29 cellular contexts compared by ENCODE assay signal in genomic region chr2:68569604-68570003, GRCh38.
DNase-seq lines count a peak whose midpoint lies in the region; ATAC-seq, FAIRE-seq and TF ChIP-seq lines count a peak whose summit lies in the region.
"Had no signal": no experiment of that assay in that cellular context is flagged by ENCODE, and none has a peak within 500 bp of the region (broad histone marks: within the 10 kb centered on the region; RNA-seq: fewer than 3 reads in every experiment).

No MANE protein-coding gene starts in this region.

- H3K4me1 ChIP-seq in IMR-90 (ENCODE audit: control insufficient read depth, insufficient read depth, low read length) (0 out of 2 replicates have a peak, but pooled peaks cover 2% of the 10 kb centered on the region), K562 (replicated peaks in 1 of 2; ENCODE audit: control insufficient read depth in 2 of 2, insufficient read depth in 2 of 2, low read length in 2 of 2) (peaks cover 4 to 15% of the 10 kb centered on the region in 2 experiments; a peak in 4 of 5 replicates), aorta (ENCODE audit: control insufficient read depth in 1 of 2, insufficient read depth in 2 of 2, low read length in 2 of 2) (no peaks in the 10 kb centered on the region)
- H3K4me1 ChIP-seq: Caco-2, esophagus squamous epithelium, stomach, transverse colon had no signal

- no peaks in the 10 kb centered on the region for H3K79me2 ChIP-seq in K562 (ENCODE audit: control insufficient read depth, insufficient read depth, low read length)

- H3K79me1 ChIP-seq in IMR-90 (ENCODE audit: low read depth in 1 of 2, low read length in 2 of 2), result no peaks in the 10 kb centered on the region

- ATAC-seq in IMR-90 (ENCODE audit: low read depth) (peak; percentile 46; the same call in 1 of the 2 replicates), K562 (no peak), HG02970 (IDR thresholded peaks at IDR 0.05; ENCODE audit: low FRiP score, unreplicated experiment) (no peak), aorta (ENCODE audit: low FRiP score) (no peak)
- ATAC-seq: activated CD4-positive, CD25-positive, alpha-beta regulatory T cell treated with anti-CD3 and anti-CD28 coated beads, Interleukin-2, amount 50 U/mL, for 24 hours had no signal

- no peak for TF ChIP-seq RAD21 in IMR-90 (IDR thresholded peaks at IDR 0.05; ENCODE audit: low read length)
- TF ChIP-seq RAD21 in K562 (CRISPR knock-in tag; conservative IDR thresholded peaks at IDR 0.05 in 1 of 2, IDR thresholded peaks at IDR 0.05 in 1 of 2), result no peak

- FAIRE-seq in K562 (lab: Jason Lieb, UNC), result no peak
- no peak for FAIRE-seq in HTR-8/SVneo (lab: Jason Lieb, UNC)
- FAIRE-seq: TTC549 had no signal

- H3K4me3 ChIP-seq in AG10803 (ENCODE audit: low read length), result no peak overlapping the region
- no peak overlapping the region for H3K4me3 ChIP-seq in IMR-90 (ENCODE audit: insufficient read depth, low read depth, low read length)
- no peak overlapping the region for H3K4me3 ChIP-seq in K562
- no peak overlapping the region for H3K4me3 ChIP-seq in fibroblast of villous mesenchyme (ENCODE audit: low read depth, low read length)
- H3K4me3 ChIP-seq in aorta (ENCODE audit: low read length in 2 of 2), result no peak overlapping the region
- H3K4me3 ChIP-seq: esophagus squamous epithelium, skin epidermis, stomach, transverse colon had no signal

- no peak overlapping the region for H3K56ac ChIP-seq in IMR-90 (ENCODE audit: extremely low read depth, insufficient read depth, low read length)

- H3K9ac ChIP-seq in IMR-90 (ENCODE audit: low read depth, low read length), result no peak overlapping the region
- H3K9ac ChIP-seq in K562 (ENCODE audit: insufficient read depth in 1 of 2, low read depth in 2 of 2, low read length in 2 of 2), result no peak overlapping the region

- no peak overlapping the region for H2BK120ac ChIP-seq in IMR-90 (ENCODE audit: low read depth, low read length)

- H3K18ac ChIP-seq in IMR-90 (ENCODE audit: low read depth, low read length), result no peak overlapping the region; the same call in 1 of the 2 replicates

- H2AK5ac ChIP-seq in IMR-90 (ENCODE audit: low read depth, low read length), result no peak overlapping the region

- dilution Hi-C loops in IMR-90 (cut with HindIII; ENCODE audit: low sequenced_read_pairs, unreplicated experiment), result no loop called here

- no peak overlapping the region for H3K23ac ChIP-seq in IMR-90 (ENCODE audit: low read depth, low read length)

- POLR2A ChIA-PET in IMR-90 (lab: Charles Lee; ENCODE audit: unreplicated experiment), result interaction anchor here (0.6 kb wide), 1 partner anchor 14 kb away, joined by 3 read pairs; no protein-coding TSS in a partner anchor
- POLR2A ChIA-PET in K562 (lab: Yijun Ruan, JAX), result interaction anchor here (0.7 kb wide), 1 partner anchor 1216 kb away, joined by 3 read pairs; no protein-coding TSS in a partner anchor

- WGBS in IMR-90 (ENCODE audit: extremely low coverage in 2 of 2, insufficient read length in 1 of 2), 2 experiments, result no CpG with 5 or more reads among the region's 1 CpG
- 38% methylated on average over 1 of the region's 1 CpG for WGBS in K562 (ENCODE audit: insufficient coverage, low coverage, missing lambda C conversion rate)
- 92 to 94% methylated on average over 1 of the region's 1 CpG for WGBS in aorta, 2 donors

- no peak overlapping the region for H2BK20ac ChIP-seq in IMR-90 (ENCODE audit: low read depth, low read length)

- no peak for TF ChIP-seq POLR2A in IMR-90 (IDR thresholded peaks at IDR 0.05; ENCODE audit: low read depth, low read length)
- no peak for TF ChIP-seq POLR2A in K562 (conservative IDR thresholded peaks at IDR 0.05)

- no peak for TF ChIP-seq CTCF in AG10803 (conservative IDR thresholded peaks at IDR 0.05; ENCODE audit: low read length)
- TF ChIP-seq CTCF in IMR-90 (conservative IDR thresholded peaks at IDR 0.05; ENCODE audit: low read depth, low read length), result no peak
- no peak for TF ChIP-seq CTCF in K562 (IDR thresholded peaks at IDR 0.05 in 2 of 3, conservative IDR thresholded peaks at IDR 0.05 in 1 of 3; ENCODE audit: insufficient read depth in 2 of 3, low read depth in 1 of 3, low read length in 3 of 3)
- no peak for TF ChIP-seq CTCF in fibroblast of villous mesenchyme (IDR thresholded peaks at IDR 0.05; ENCODE audit: insufficient read depth, low read depth, low read length)

- no peak overlapping the region for H2BK5ac ChIP-seq in IMR-90 (ENCODE audit: low read depth, low read length, poor library complexity, severe bottlenecking)

- H3K4ac ChIP-seq in IMR-90 (ENCODE audit: low read depth, low read length), result no peak overlapping the region

- CTCF ChIA-PET in IMR-90 (lab: Yijun Ruan, JAX), result no interaction called here
- CTCF ChIA-PET in K562 (lab: Yijun Ruan, JAX; ENCODE audit: low intra/inter-chr PET ratio), result no interaction called here

- no peak overlapping the region for H4K8ac ChIP-seq in IMR-90 (ENCODE audit: low read depth in 2 of 2, low read length in 2 of 2)

- no peak for TF ChIP-seq EP300 in K562 (IDR thresholded peaks at IDR 0.05; ENCODE audit: low read length)

- no peak overlapping the region for H2BK15ac ChIP-seq in IMR-90 (ENCODE audit: low read depth, low read length)

- in situ Hi-C loops in IMR-90 (cut with MboI; ENCODE audit: low sequenced_read_pairs) (no loop called here), K562 (cut with MboI) (no loop called here)

- no peak overlapping the region for H2AK9ac ChIP-seq in IMR-90 (replicated peaks; ENCODE audit: low read depth, low read length, poor library complexity)

- no peak overlapping the region for H4K91ac ChIP-seq in IMR-90 (ENCODE audit: insufficient read depth, low read depth, low read length)

- no peak overlapping the region for H3K27ac ChIP-seq in IMR-90 (ENCODE audit: insufficient read depth, low read length)
- H3K27ac ChIP-seq in K562 (ENCODE audit: extremely low read depth, low read depth, low read length), result no peak overlapping the region
- H3K27ac ChIP-seq in aorta (ENCODE audit: low read depth in 1 of 2, low read length in 2 of 2), result no peak overlapping the region
- H3K27ac ChIP-seq: C4-2B, esophagus squamous epithelium, skin epidermis, stomach, transverse colon had no signal

- H3K36me3 ChIP-seq in IMR-90 (ENCODE audit: control insufficient read depth, insufficient read depth, low read length) (no peaks in the 10 kb centered on the region), K562 (ENCODE audit: control insufficient read depth, insufficient read depth, low read length) (no peaks in the 10 kb centered on the region), aorta (ENCODE audit: control insufficient read depth in 1 of 2, insufficient read depth in 2 of 2, low read length in 1 of 2) (no peaks in the 10 kb centered on the region)
- H3K36me3 ChIP-seq: esophagus squamous epithelium, stomach, transverse colon had no signal

- H3K9me1 ChIP-seq in IMR-90 (ENCODE audit: insufficient read depth, low read length) (no peaks in the 10 kb centered on the region; the same call in 1 of the 2 replicates), K562 (ENCODE audit: control insufficient read depth, insufficient read depth, low read length) (no peaks in the 10 kb centered on the region)

- BruUV-seq in IMR-90 (replicated peaks; lab: Mats Ljungman, UMichigan) (no TSS peak), K562 (replicated peaks; lab: Mats Ljungman, UMichigan) (no TSS peak)

- no peaks in the 10 kb centered on the region for H4K20me1 ChIP-seq in IMR-90 (ENCODE audit: insufficient read depth, low read length)
- H4K20me1 ChIP-seq in K562 (replicated peaks; ENCODE audit: control insufficient read depth, insufficient read depth, low read length), result no peaks in the 10 kb centered on the region

- H4K5ac ChIP-seq in IMR-90 (ENCODE audit: low read depth, low read length), result no peak overlapping the region

- H2AFZ ChIP-seq in IMR-90 (replicated peaks; ENCODE audit: low read length, poor library complexity), result no peak overlapping the region
- H2AFZ ChIP-seq in K562 (ENCODE audit: low read depth, low read length), result no peak overlapping the region

- H3K4me2 ChIP-seq in IMR-90 (ENCODE audit: low read depth, low read length) (no peak overlapping the region), K562 (ENCODE audit: insufficient read depth, low read length) (no peak overlapping the region)

- intact Hi-C loops in IMR-90 (cut with micrococcal nuclease), result no loop called here
- intact Hi-C loops in K562 (cut with micrococcal nuclease), result no loop called here
- intact Hi-C loops in aorta (cut with DNase I), result no loop called here

- peak; percentile 12 for DNase-seq in AG10803 (ENCODE audit: low read depth)
- peak; percentile 78 for DNase-seq in IMR-90
- no peak for DNase-seq in K562 (ENCODE audit: extremely low read depth in 1 of 4, low spot score in 3 of 4)
- DNase-seq in fibroblast of villous mesenchyme (ENCODE audit: low read depth), result peak; percentile 2
- DNase-seq in HTR-8/SVneo (ENCODE audit: insufficient read length, low spot score), result no peak
- DNase-seq in NCI-H2171 treated with DMSO at 0.1 percent for 48 hours (lab: John Stamatoyannopoulos, UW), result no peak
- no peak for DNase-seq in aorta
- DNase-seq: activated CD4-positive, alpha-beta T cell treated with anti-CD3 and anti-CD28 coated beads, Interleukin-2, amount 50 U/mL, for 48 hours; activated CD8-positive, alpha-beta memory T cell treated with anti-CD3 and anti-CD28 coated beads, Interleukin-2, amount 50 U/mL, for 4 hours; activated naive CD4-positive, alpha-beta T cell treated with anti-CD3 and anti-CD28 coated beads, Interleukin-2, amount 10 ng/mL, durations not matched to agents 7 days and 5 days; amygdala; Caco-2; caudate nucleus; DMS79; esophagus squamous epithelium; glutamatergic neuron; HFFc6; left cardiac atrium; NCI-H1092; NCI-H187 treated with DMSO at 0.1 percent for 48 hours; NCI-H748 treated with DMSO at 0.1 percent for 48 hours; stimulated activated CD8-positive, alpha-beta memory T cell treated with anti-CD3 and anti-CD28 coated beads, Interleukin-4, amount 100 ng/mL, for 48 hours; stomach; transverse colon had no signal

- H3K27me3 ChIP-seq in IMR-90 (ENCODE audit: control insufficient read depth, insufficient read depth, low read length) (no peaks in the 10 kb centered on the region), K562 (ENCODE audit: control insufficient read depth in 2 of 2, insufficient read depth in 2 of 2, low read length in 2 of 2) (no peaks in the 10 kb centered on the region), aorta (ENCODE audit: control insufficient read depth in 1 of 2, insufficient read depth in 2 of 2, low read length in 1 of 2) (no peaks in the 10 kb centered on the region)
- H3K27me3 ChIP-seq: esophagus squamous epithelium, stomach, transverse colon had no signal

- H3K9me3 ChIP-seq in IMR-90 (ENCODE audit: control insufficient read depth, insufficient read depth, low read length), result no peaks in the 10 kb centered on the region
- H3K9me3 ChIP-seq in K562 (replicated peaks; ENCODE audit: control insufficient read depth, insufficient read depth, low read depth, low read length), result no peaks in the 10 kb centered on the region
- no peaks in the 10 kb centered on the region for H3K9me3 ChIP-seq in aorta (ENCODE audit: control insufficient read depth, low read length)
- H3K9me3 ChIP-seq: Caco-2, esophagus squamous epithelium, stomach, transverse colon had no signal

- no peak overlapping the region for H3K14ac ChIP-seq in IMR-90 (replicated peaks; ENCODE audit: low read depth, low read length)

TF ChIP-seq in IMR-90, 13 proteins besides CTCF, POLR2A, EP300 and RAD21 (continues in another document):
- peak; percentile 65 for TF ChIP-seq NFE2L2 (IDR thresholded peaks at IDR 0.05; ENCODE audit: low read depth, low read length)

TF ChIP-seq in K562, 482 proteins besides CTCF, POLR2A, EP300 and RAD21 (continues in another document):
- TF ChIP-seq MAFG (tag; conservative IDR thresholded peaks at IDR 0.05), result 0 out of 2 replicates have a peak, but pooled peaks have one; percentile 23

Comparison
In these comparisons a context has a peak if more than half of its experiments do, and no peak if none do; other contexts are left out.
1. DNase-seq: peak in AG10803 (single experiment), IMR-90 (single experiment) and fibroblast of villous mesenchyme (single experiment); none in K562 (0 of 4), HTR-8/SVneo (single experiment), NCI-H2171 treated with DMSO at 0.1 percent for 48 hours (single experiment) and aorta (0 of 2).